33 cellular contexts compared by ENCODE assay signal in the genomic region with DNA sequence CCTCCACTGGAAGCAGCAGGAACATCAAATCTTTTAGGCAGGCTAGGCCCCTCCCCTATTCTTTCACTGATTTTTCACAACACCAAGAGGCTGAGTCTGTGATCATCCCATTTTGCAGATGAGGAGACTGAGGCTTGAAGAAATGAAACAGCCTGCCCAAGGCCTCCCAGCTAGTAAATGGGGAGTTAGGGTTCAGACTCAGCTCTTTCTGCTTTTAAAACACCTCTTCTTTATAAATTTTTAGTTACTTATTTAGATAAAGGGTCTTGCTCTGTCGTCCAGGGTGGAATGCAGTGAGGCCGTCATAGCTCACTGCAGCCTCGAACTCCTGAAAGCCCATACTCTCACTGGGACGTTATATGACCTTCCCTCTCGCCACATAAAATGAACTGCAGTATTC.
"Had no signal": no experiment of that assay in that cellular context is flagged by ENCODE, and none has a peak within 500 bp of the region (broad histone marks: within the 10 kb centered on the region; RNA-seq: fewer than 3 reads in every experiment).

No MANE protein-coding gene starts in this region.

- DNase-seq: Kasumi-1, MM.1S, MV-4-11, NCI-H1048, NCI-H1092, NCI-H1092 treated with DMSO at 0.1 percent for 48 hours, NCI-H1105, NCI-H1105 treated with DMSO at 0.1 percent for 48 hours, NCI-H1417, NCI-H1417 treated with DMSO at 0.1 percent for 48 hours, NCI-H1436, NCI-H1436 treated with DMSO at 0.1 percent for 48 hours, NCI-H146, NCI-H1694, NCI-H1694 treated with DMSO at 0.1 percent for 48 hours, NCI-H187, NCI-H187 treated with DMSO at 0.1 percent for 48 hours, NCI-H1930, NCI-H2029, NCI-H2029 treated with DMSO at 0.1 percent for 48 hours, NCI-H2081, NCI-H2081 treated with DMSO at 0.1 percent for 48 hours, NCI-H2107, NCI-H2171, NCI-H2171 treated with DMSO at 0.1 percent for 48 hours, NCI-H2227 treated with DMSO at 0.1 percent for 48 hours, NCI-H226, NCI-H345, NCI-H446, NCI-H446 treated with DMSO at 0.1 percent for 48 hours, NCI-H510A, NCI-H510A treated with DMSO at 0.1 percent for 48 hours, NCI-H524 had no signal
